In the genomic region with DNA sequence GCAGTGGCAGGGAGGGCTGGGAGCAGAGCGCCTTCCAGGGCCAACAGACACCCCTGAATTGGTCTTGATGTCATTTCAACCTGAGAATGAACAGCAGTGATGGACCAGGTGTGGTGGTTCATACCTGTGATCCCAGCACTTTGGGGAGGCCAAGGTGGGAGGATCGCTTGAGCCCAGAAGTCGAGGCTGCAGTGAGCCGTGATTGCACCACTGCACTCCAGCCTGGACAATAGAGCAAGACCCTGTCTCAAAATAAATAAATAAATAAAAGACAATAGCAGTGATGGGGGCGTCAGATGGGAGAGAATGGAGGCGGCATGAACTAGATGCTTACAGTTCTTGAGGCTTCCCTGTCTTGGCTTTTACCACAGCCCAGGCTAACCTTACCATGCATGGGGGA, we compare ENCODE assay signal across 10 cellular contexts. TPM values are rescaled to one million over a fixed set of nuclear protein-coding genes. Genes with fewer than 3 reads are reported as not detected.
"Had no signal": no experiment of that assay in that cellular context is flagged by ENCODE, and none has a peak within 500 bp of the region (broad histone marks: within the 10 kb centered on the region; RNA-seq: fewer than 3 reads in every experiment).

No MANE protein-coding gene starts in this region.

- H3K27ac ChIP-seq: HL-60, KMS-11 had no signal

- FAIRE-seq: HepG2, HTR-8/SVneo had no signal

- ATAC-seq: HepG2 had no signal

- H3K9ac ChIP-seq: KMS-11 had no signal

- H3K4me2 ChIP-seq: KMS-11 had no signal

- DNase-seq: IMR-90, KBM-7, KG1 had no signal

- H3K27ac Mint-ChIP-seq: IgD-negative memory B cell had no signal

RNA-seq across cellular contexts. Expression of gene ONECUT3, which starts 46.1 kb away (rescaled TPM):
- total RNA-seq: HepG2, HT-29, HT1080, IMR-90 had no signal
- polyA plus RNA-seq: IgD-negative memory B cell, IMR-90 had no signal
